In the genomic region with DNA sequence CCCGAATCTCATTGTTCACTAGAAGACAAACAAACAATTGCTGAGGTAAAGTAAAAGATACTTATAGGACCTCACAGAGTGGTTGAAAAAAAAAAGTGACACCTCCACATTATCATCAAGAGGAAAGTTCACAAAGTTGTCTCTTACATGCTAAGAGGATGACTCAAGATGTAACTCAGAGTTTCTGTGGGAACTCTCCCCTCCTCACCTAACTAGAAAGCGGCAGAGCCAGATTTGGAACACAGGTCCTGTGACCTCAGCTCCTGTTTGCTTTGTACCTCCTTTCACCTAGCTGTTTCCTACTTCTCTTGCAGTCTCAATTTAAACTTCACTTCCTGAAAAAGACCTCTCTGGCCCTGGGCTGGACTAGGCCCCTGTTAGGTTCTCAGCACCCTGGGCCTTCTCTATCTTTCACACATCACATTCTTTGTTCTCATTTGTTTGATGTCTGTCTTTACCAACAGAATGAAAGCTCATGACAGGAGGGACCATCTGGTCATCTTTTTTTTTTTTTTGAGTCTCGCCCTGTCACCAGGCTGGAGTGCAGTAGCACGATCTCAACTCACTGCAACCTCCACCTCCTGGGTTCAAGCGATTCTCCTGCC, we compare ENCODE assay signal across 12 cellular contexts.
DNase-seq lines count a peak whose midpoint lies in the region; ATAC-seq and TF ChIP-seq lines count a peak whose summit lies in the region.
"Had no signal": no experiment of that assay in that cellular context is flagged by ENCODE, and none has a peak within 500 bp of the region (broad histone marks: within the 10 kb centered on the region; RNA-seq: fewer than 3 reads in every experiment).

No MANE protein-coding gene starts in this region.

- no peaks in the 10 kb centered on the region for H3K9me3 ChIP-seq in MG63
- H3K9me3 ChIP-seq: stomach had no signal

- H3K27ac ChIP-seq in foreskin keratinocyte: peak overlapping the region; percentile 94
- H3K27ac ChIP-seq: BLaER1 treated with 17β-estradiol and CSF1 and Interleukin-3, amounts not matched to agents 10 nM and 100 nM had no signal

- no peaks in the 10 kb centered on the region for H3K36me3 ChIP-seq in MG63
- H3K36me3 ChIP-seq: BLaER1 treated with 17β-estradiol and CSF1 and Interleukin-3, amounts not matched to agents 10 nM and 100 nM; stomach had no signal

- no peaks in the 10 kb centered on the region for H3K27me3 ChIP-seq in foreskin keratinocyte
- peaks cover 2% of the 10 kb centered on the region; the same call in 1 of the 2 replicates for H3K27me3 ChIP-seq in MG63
- H3K27me3 ChIP-seq: BLaER1 treated with 17β-estradiol and CSF1 and Interleukin-3, amounts not matched to agents 10 nM and 100 nM; stomach had no signal

- no peak for TF ChIP-seq CTCF in foreskin keratinocyte (conservative IDR thresholded peaks at IDR 0.05)

- H3K27ac Mint-ChIP-seq in activated T-cell treated with anti-CD3 and anti-CD28 coated beads, Interleukin-2, amount 50 U/mL, for 24 hours: no peak overlapping the region
- H3K27ac Mint-ChIP-seq: activated naive CD8-positive, alpha-beta T cell treated with anti-CD3 and anti-CD28 coated beads, Interleukin-2, amount 50 U/mL, for 24 hours had no signal

- peaks cover 4% of the 10 kb centered on the region for H3K4me1 Mint-ChIP-seq in activated T-cell treated with anti-CD3 and anti-CD28 coated beads, Interleukin-2, amount 50 U/mL, for 24 hours (ENCODE audit: low read depth)
- H3K4me1 Mint-ChIP-seq: activated naive CD8-positive, alpha-beta T cell treated with anti-CD3 and anti-CD28 coated beads, Interleukin-2, amount 50 U/mL, for 24 hours had no signal

- peaks cover 8% of the 10 kb centered on the region for H3K4me1 ChIP-seq in foreskin keratinocyte

- H3K9me3 Mint-ChIP-seq in activated T-cell treated with anti-CD3 and anti-CD28 coated beads, Interleukin-2, amount 50 U/mL, for 24 hours: no peaks in the 10 kb centered on the region
- H3K9me3 Mint-ChIP-seq: activated naive CD8-positive, alpha-beta T cell treated with anti-CD3 and anti-CD28 coated beads, Interleukin-2, amount 50 U/mL, for 24 hours had no signal

- H3K36me3 Mint-ChIP-seq in activated T-cell treated with anti-CD3 and anti-CD28 coated beads, Interleukin-2, amount 50 U/mL, for 24 hours (ENCODE audit: low read depth): no peaks in the 10 kb centered on the region

- H3K27me3 Mint-ChIP-seq in activated T-cell treated with anti-CD3 and anti-CD28 coated beads, Interleukin-2, amount 50 U/mL, for 24 hours: peaks cover 9% of the 10 kb centered on the region
- H3K27me3 Mint-ChIP-seq: activated naive CD8-positive, alpha-beta T cell treated with anti-CD3 and anti-CD28 coated beads, Interleukin-2, amount 50 U/mL, for 24 hours had no signal

- DNase-seq in Daoy (ENCODE audit: low read depth) (peak; percentile 17), foreskin keratinocyte (peak; percentile 82 to 92), MG63 (no peak), NCI-H446 treated with DMSO at 0.1 percent for 48 hours (lab: John Stamatoyannopoulos, UW) (no peak)
- DNase-seq in activated T-cell treated with anti-CD3 and anti-CD28 coated beads, Interleukin-2, amount 50 U/mL, for 24 hours: no peak
- DNase-seq: activated naive CD8-positive, alpha-beta T cell treated with anti-CD3 and anti-CD28 coated beads, Interleukin-2, amount 50 U/mL, for 24 hours; NCI-H2081 treated with DMSO at 0.1 percent for 48 hours; stomach had no signal

- H3K4me3 Mint-ChIP-seq in activated T-cell treated with anti-CD3 and anti-CD28 coated beads, Interleukin-2, amount 50 U/mL, for 24 hours: no peak overlapping the region
- H3K4me3 Mint-ChIP-seq: activated naive CD8-positive, alpha-beta T cell treated with anti-CD3 and anti-CD28 coated beads, Interleukin-2, amount 50 U/mL, for 24 hours had no signal

- H3K4me3 ChIP-seq in MG63: no peak overlapping the region
- H3K4me3 ChIP-seq: BLaER1 treated with 17β-estradiol and CSF1 and Interleukin-3, amounts not matched to agents 10 nM and 100 nM; stomach had no signal

- peak; percentile 58 for ATAC-seq in GM19023 (IDR thresholded peaks at IDR 0.05; ENCODE audit: unreplicated experiment)
- ATAC-seq in HG03558 (IDR thresholded peaks at IDR 0.05; ENCODE audit: extremely low read depth, unreplicated experiment): peak; percentile 70
- ATAC-seq in foreskin keratinocyte: peak; percentile 89
- no peak for ATAC-seq in HG03280 (IDR thresholded peaks at IDR 0.05; ENCODE audit: unreplicated experiment)
- ATAC-seq: activated naive CD8-positive, alpha-beta T cell treated with anti-CD3 and anti-CD28 coated beads, Interleukin-2, amount 50 U/mL, for 24 hours had no signal

Comparison
In these comparisons a context has a peak if more than half of its experiments do, and no peak if none do; other contexts are left out.
1. DNase-seq: peak in Daoy (single experiment) and foreskin keratinocyte (2 of 2); none in MG63 (single experiment), activated T-cell treated with anti-CD3 and anti-CD28 coated beads, Interleukin-2, amount 50 U/mL, for 24 hours (single experiment) and NCI-H446 treated with DMSO at 0.1 percent for 48 hours (single experiment).